ENCODE assay signal across 1 cellular context in genomic region chr17:81391964-81392908, GRCh38.
TF ChIP-seq lines count a peak whose summit lies in the region.

No MANE protein-coding gene starts in this region.

TF ChIP-seq in K562, 482 proteins besides CTCF, POLR2A, EP300 and RAD21:
- TF ChIP-seq THRB (CRISPR knock-in tag; conservative IDR thresholded peaks at IDR 0.05) (no peak), SNAPC5 (CRISPR knock-in tag; IDR thresholded peaks at IDR 0.05) (no peak), ZNF263 (CRISPR knock-in tag; IDR thresholded peaks at IDR 0.05; ENCODE audit: borderline replicate concordance) (peak; percentile 95), NELFE (IDR thresholded peaks at IDR 0.05; ENCODE audit: insufficient read depth, insufficient read length) (no peak), E2F6 (IDR thresholded peaks at IDR 0.05; ENCODE audit: borderline replicate concordance in 1 of 2, extremely low read depth in 1 of 2, insufficient read depth in 1 of 2, insufficient read length in 1 of 2, low read depth in 1 of 2, low read length in 1 of 2, poor library complexity in 1 of 2, severe bottlenecking in 1 of 2) (peak; percentile 22 to 42), ARID1B (IDR thresholded peaks at IDR 0.05) (no peak), TEAD2 (tag; IDR thresholded peaks at IDR 0.05) (no peak), ZKSCAN1 (IDR thresholded peaks at IDR 0.05; ENCODE audit: low read depth, low read length) (no peak), ESRRB (CRISPR knock-in tag; IDR thresholded peaks at IDR 0.05; ENCODE audit: borderline replicate concordance) (no peak), SAP30 (IDR thresholded peaks at IDR 0.05; ENCODE audit: borderline replicate concordance, insufficient read depth, low read depth, low read length, poor library complexity, severe bottlenecking) (no peak), CHCHD3 (CRISPR knock-in tag; IDR thresholded peaks at IDR 0.05) (no peak), DPF2 (IDR thresholded peaks at IDR 0.05) (no peak), ZBED1 (IDR thresholded peaks at IDR 0.05) (no peak), ZNF764 (CRISPR knock-in tag; IDR thresholded peaks at IDR 0.05; ENCODE audit: low read depth) (no peak), PHB (CRISPR knock-in tag; IDR thresholded peaks at IDR 0.05) (no peak), ZFX (CRISPR knock-in tag; IDR thresholded peaks at IDR 0.05) (peak; percentile 18; the same call in 1 of the 2 replicates), ZNF57 (CRISPR knock-in tag; IDR thresholded peaks at IDR 0.05) (no peak), MAX (CRISPR knock-in tag; IDR thresholded peaks at IDR 0.05) (peak; percentile 19; the same call in 1 of the 2 replicates), NONO (IDR thresholded peaks at IDR 0.05; ENCODE audit: low read depth in 2 of 2, low read length in 1 of 2) (no peak), MAFG (tag; conservative IDR thresholded peaks at IDR 0.05) (no peak), DEAF1 (CRISPR knock-in tag; IDR thresholded peaks at IDR 0.05) (no peak), ZBTB49 (CRISPR knock-in tag; IDR thresholded peaks at IDR 0.05; ENCODE audit: borderline replicate concordance) (no peak), MEF2A (IDR thresholded peaks at IDR 0.05; ENCODE audit: control insufficient read depth, low read depth, low read length) (no peak), POLR2G (IDR thresholded peaks at IDR 0.05; ENCODE audit: low read depth, low read length) (0 out of 2 replicates have a peak, but pooled peaks have one; percentile 42), HSF4 (CRISPR knock-in tag; IDR thresholded peaks at IDR 0.05; ENCODE audit: borderline replicate concordance) (no peak), ZNF583 (CRISPR knock-in tag; IDR thresholded peaks at IDR 0.05) (no peak), TCF7L2 (IDR thresholded peaks at IDR 0.05; ENCODE audit: low read depth, low read length) (no peak), SLC30A9 (CRISPR knock-in tag; IDR thresholded peaks at IDR 0.05) (no peak), IRF1 (CRISPR knock-in tag; IDR thresholded peaks at IDR 0.05; ENCODE audit: borderline replicate concordance) (no peak), FOXM1 (IDR thresholded peaks at IDR 0.05; ENCODE audit: low read depth) (no peak), FOXM1 (CRISPR knock-in tag; IDR thresholded peaks at IDR 0.05; ENCODE audit: low read depth) (no peak), RNF2 (IDR thresholded peaks at IDR 0.05) (no peak), SP1 (CRISPR knock-in tag; IDR thresholded peaks at IDR 0.05) (0 out of 2 replicates have a peak, but pooled peaks have one; percentile 17), MTF1 (CRISPR knock-in tag; IDR thresholded peaks at IDR 0.05; ENCODE audit: borderline replicate concordance) (no peak), E4F1 (CRISPR knock-in tag; IDR thresholded peaks at IDR 0.05; ENCODE audit: borderline replicate concordance) (no peak), HMGN3 (IDR thresholded peaks at IDR 0.05; ENCODE audit: borderline replicate concordance, extremely low read depth, insufficient read length, low read depth, low read length) (peak; percentile 34), SIN3B (IDR thresholded peaks at IDR 0.05; ENCODE audit: low read depth) (no peak), KDM5B (IDR thresholded peaks at IDR 0.05; ENCODE audit: insufficient replicate concordance, low read depth, low read length) (peak; percentile 18), PHF8 (IDR thresholded peaks at IDR 0.05; ENCODE audit: borderline replicate concordance, low read length) (no peak), NCOA4 (IDR thresholded peaks at IDR 0.05; ENCODE audit: partially characterized antibody) (no peak), MBD2 (IDR thresholded peaks at IDR 0.05; ENCODE audit: borderline replicate concordance, low read depth) (0 out of 2 replicates have a peak, but pooled peaks have one; percentile 10)
